ENCODE assay signal across 12 cellular contexts in genomic region chr11:69867076-69868002, GRCh38. TPM values are rescaled to one million over a fixed set of nuclear protein-coding genes. Genes with fewer than 3 reads are reported as not detected.
DNase-seq lines count a peak whose midpoint lies in the region; ATAC-seq, FAIRE-seq and TF ChIP-seq lines count a peak whose summit lies in the region.
"Had no signal": no experiment of that assay in that cellular context is flagged by ENCODE, and none has a peak within 500 bp of the region (broad histone marks: within the 10 kb centered on the region; RNA-seq: fewer than 3 reads in every experiment).

No MANE protein-coding gene starts in this region.

- FAIRE-seq in H54 (lab: Jason Lieb, UNC) (peak; percentile 38), GM12892 (lab: Jason Lieb, UNC) (no peak)
- FAIRE-seq: GM12891 had no signal

- TF ChIP-seq POLR2A in H54 (IDR thresholded peaks at IDR 0.05; ENCODE audit: low read depth, low read length) (no peak), Peyer's patch (IDR thresholded peaks at IDR 0.05) (no peak), GM12892 (IDR thresholded peaks at IDR 0.05; ENCODE audit: low read depth, low read length) (no peak)

- H3K27me3 ChIP-seq in Peyer's patch = no peaks in the 10 kb centered on the region

- no peak overlapping the region for H3K27ac ChIP-seq in Peyer's patch

- no peaks in the 10 kb centered on the region for H3K36me3 ChIP-seq in Peyer's patch

- H3K4me3 ChIP-seq in Peyer's patch (no peak overlapping the region), foreskin fibroblast (ENCODE audit: low read depth in 1 of 2, low read length in 2 of 2) (no peak overlapping the region)

- TF ChIP-seq CTCF in Peyer's patch (IDR thresholded peaks at IDR 0.05) = no peak
- no peak for TF ChIP-seq CTCF in foreskin fibroblast (IDR thresholded peaks at IDR 0.05; ENCODE audit: low read depth, low read length)

- DNase-seq in H54 (ENCODE audit: insufficient read length, low spot score) = peak; percentile 91
- peak in 2 of 3 donors; percentile 35 to 40 for DNase-seq in Peyer's patch
- DNase-seq in foreskin fibroblast = peak; percentile 18 to 47
- DNase-seq in putamen (ENCODE audit: low spot score) = peak; percentile 3
- no peak for DNase-seq in GM12892 (ENCODE audit: insufficient read length)
- no peak for DNase-seq in OCI-M1 (lab: John Stamatoyannopoulos, UW)
- DNase-seq: NCI-H1417 treated with DMSO at 0.1 percent for 48 hours, NCI-H748 treated with DMSO at 0.1 percent for 48 hours had no signal

- no peak for ATAC-seq in GM18868 (IDR thresholded peaks at IDR 0.05; ENCODE audit: unreplicated experiment)
- ATAC-seq: activated T-helper 17 cell treated with anti-CD3 and anti-CD28 coated beads, Interleukin-2, amount 50 U/mL, for 72 hours had no signal

- no peaks in the 10 kb centered on the region for H3K9me3 ChIP-seq in Peyer's patch

- no peaks in the 10 kb centered on the region for H3K4me1 ChIP-seq in Peyer's patch

RNA-seq across cellular contexts. Expression of gene FGF3, which starts 48.1 kb away (rescaled TPM):
- not detected for total RNA-seq in Peyer's patch
- polyA plus RNA-seq in GM12892 (2012; ENCODE audit: missing spikeins) = not detected
- total RNA-seq: activated T-helper 17 cell treated with anti-CD3 and anti-CD28 coated beads, Interleukin-2, amount 50 U/mL, for 72 hours; subcutaneous adipose tissue had no signal

Comparison
In these comparisons a context has a peak if more than half of its experiments do, and no peak if none do; other contexts are left out.
1. DNase-seq: peak in H54 (single experiment), Peyer's patch (2 of 3), foreskin fibroblast (2 of 2) and putamen (single experiment); none in GM12892 (single experiment) and OCI-M1 (single experiment).